Comparison of ENCODE assay signal across 16 cellular contexts in genomic region chr10:129329375-129330040, GRCh38.
A peak's percentile ranks its signal among the peaks of the same experiment; 100 is the strongest.
DNase-seq lines count a peak whose midpoint lies in the region; ATAC-seq and TF ChIP-seq lines count a peak whose summit lies in the region.
"Had no signal": no experiment of that assay in that cellular context is flagged by ENCODE, and none has a peak within 500 bp of the region (broad histone marks: within the 10 kb centered on the region; RNA-seq: fewer than 3 reads in every experiment).

No MANE protein-coding gene starts in this region.

- ATAC-seq in GM21529 (IDR thresholded peaks at IDR 0.05; ENCODE audit: unreplicated experiment) (no peak), omental fat pad (ENCODE audit: low FRiP score) (no peak)
- ATAC-seq: A549 had no signal

- TF ChIP-seq CTCF in WERI-Rb-1 (IDR thresholded peaks at IDR 0.05; ENCODE audit: low read depth, low read length) (no peak), kidney epithelial cell (IDR thresholded peaks at IDR 0.05; ENCODE audit: insufficient read depth, low read length, poor library complexity, severe bottlenecking) (no peak), omental fat pad (IDR thresholded peaks at IDR 0.05) (no peak)

- peak; percentile 33 for DNase-seq in Caki2 (ENCODE audit: low read depth)
- peak; percentile 17 for DNase-seq in WERI-Rb-1
- DNase-seq in kidney epithelial cell (ENCODE audit: low read depth): peak; percentile 44
- peak; percentile 82 for DNase-seq in renal cortical epithelial cell (ENCODE audit: low read depth)
- DNase-seq in NCI-H146 treated with DMSO at 0.1 percent for 48 hours (lab: John Stamatoyannopoulos, UW; ENCODE audit: unreplicated experiment): no peak
- DNase-seq in activated gamma-delta T cell treated with Interleukin-2 at 50 U/mL for 16 hours: no peak
- no peak for DNase-seq in omental fat pad (ENCODE audit: low spot score)
- DNase-seq: AML-193; C1 segment of cervical spinal cord; CD4-positive, alpha-beta memory T cell; DMS53; GF-D8; GM23248; H7 had no signal

- H3K27me3 ChIP-seq in WERI-Rb-1 (ENCODE audit: insufficient read depth, low read depth, severe bottlenecking) (no peaks in the 10 kb centered on the region), kidney epithelial cell (ENCODE audit: control insufficient read depth, insufficient read depth, low read length) (peaks cover 2% of the 10 kb centered on the region)

- H3K4me3 ChIP-seq in WERI-Rb-1 (ENCODE audit: low read depth, low read length): no peak overlapping the region
- H3K4me3 ChIP-seq in kidney epithelial cell (ENCODE audit: low read depth, low read length): no peak overlapping the region
- H3K4me3 ChIP-seq: A549, GM23248 had no signal

- no peaks in the 10 kb centered on the region for H3K9me3 ChIP-seq in WERI-Rb-1 (ENCODE audit: severe bottlenecking)
- H3K9me3 ChIP-seq: A549 had no signal

- H3K27ac ChIP-seq in WERI-Rb-1: no peak overlapping the region
- H3K27ac ChIP-seq: A549, GM23248 had no signal

- in situ Hi-C loops in Caki2 (cut with HindIII; ENCODE audit: low pct_unique_long_range_greater_than_20kb, low sequenced_read_pairs): no loop called here

- H3K36me3 ChIP-seq in WERI-Rb-1 (no peaks in the 10 kb centered on the region), kidney epithelial cell (ENCODE audit: control insufficient read depth, insufficient read depth, low read length) (no peaks in the 10 kb centered on the region)

Comparison
In these comparisons a context has a peak if more than half of its experiments do, and no peak if none do; other contexts are left out.
1. DNase-seq: peak in Caki2 (single experiment), WERI-Rb-1 (single experiment), kidney epithelial cell (single experiment) and renal cortical epithelial cell (single experiment); none in NCI-H146 treated with DMSO at 0.1 percent for 48 hours (single experiment), activated gamma-delta T cell treated with Interleukin-2 at 50 U/mL for 16 hours (single experiment) and omental fat pad (single experiment).